27 cellular contexts compared by ENCODE assay signal in genomic region chr4:84856468-84856867, GRCh38.
DNase-seq lines count a peak whose midpoint lies in the region; ATAC-seq and TF ChIP-seq lines count a peak whose summit lies in the region.
"Had no signal": no experiment of that assay in that cellular context is flagged by ENCODE, and none has a peak within 500 bp of the region (broad histone marks: within the 10 kb centered on the region; RNA-seq: fewer than 3 reads in every experiment).

No MANE protein-coding gene starts in this region.

- H3K27me3 ChIP-seq in mesendoderm (ENCODE audit: insufficient read depth, low read length, poor library complexity) (no peaks in the 10 kb centered on the region), spleen (replicated peaks in 1 of 7) (no peaks in the 10 kb centered on the region)
- H3K27me3 ChIP-seq: cardiac muscle cell, heart right ventricle, right lobe of liver, upper lobe of left lung had no signal

- H3K4me2 ChIP-seq in mesendoderm (ENCODE audit: low read length) (no peak overlapping the region), OCI-LY7 (ENCODE audit: low read length) (no peak overlapping the region)

- H2BK120ac ChIP-seq in mesendoderm (ENCODE audit: low read depth, low read length), result no peak overlapping the region

- no peak overlapping the region for H3K9ac ChIP-seq in mesendoderm (ENCODE audit: low read length)

- no peak overlapping the region for H3K56ac ChIP-seq in mesendoderm (ENCODE audit: low read length)

- no peaks in the 10 kb centered on the region for H3K9me2 ChIP-seq in OCI-LY7 (ENCODE audit: insufficient read depth, low read length)

- BruUV-seq in OCI-LY7 (replicated peaks; lab: Mats Ljungman, UMichigan), result no TSS peak

- H2BK15ac ChIP-seq in mesendoderm (replicated peaks; ENCODE audit: low read depth), result no peak overlapping the region

- H4K8ac ChIP-seq in mesendoderm (ENCODE audit: low read depth, low read length), result no peak overlapping the region

- H3K79me1 ChIP-seq in mesendoderm (ENCODE audit: low read length), result peaks cover 4% of the 10 kb centered on the region

- H3K4me3 ChIP-seq in mesendoderm (ENCODE audit: low read length) (no peak overlapping the region), spleen (no peak overlapping the region), OCI-LY7 (ENCODE audit: low read depth, low read length, poor library complexity, severe bottlenecking) (no peak overlapping the region)
- H3K4me3 ChIP-seq: cardiac muscle cell, heart right ventricle, K562, right lobe of liver, upper lobe of left lung had no signal

- no peak overlapping the region for H2BK5ac ChIP-seq in mesendoderm (ENCODE audit: low read length)

- no peaks in the 10 kb centered on the region for H3K9me3 ChIP-seq in spleen
- no peaks in the 10 kb centered on the region for H3K9me3 ChIP-seq in OCI-LY7 (ENCODE audit: low read length)
- H3K9me3 ChIP-seq: heart right ventricle, right lobe of liver, upper lobe of left lung had no signal

- POLR2A ChIA-PET in OCI-LY7 (lab: Charles Lee), result interaction anchor here (0.5 kb wide), 1 partner anchor 786 kb away, joined by 3 read pairs; no protein-coding TSS in a partner anchor

- H3K79me2 ChIP-seq in mesendoderm (ENCODE audit: control insufficient read depth, insufficient read depth, low read length), result peaks cover 3% of the 10 kb centered on the region
- no peaks in the 10 kb centered on the region for H3K79me2 ChIP-seq in OCI-LY7 (ENCODE audit: insufficient read depth, low read depth, low read length)

- CTCF ChIA-PET in OCI-LY7 (lab: Charles Lee; ENCODE audit: unreplicated experiment), result no interaction called here

- H4K5ac ChIP-seq in mesendoderm (ENCODE audit: low read length), result no peak overlapping the region

- no peaks in the 10 kb centered on the region for H3K36me3 ChIP-seq in mesendoderm (ENCODE audit: control insufficient read depth, insufficient read depth, low read length)
- peaks cover 0 to 24% (median 8%) of the 10 kb centered on the region in 6 donors for H3K36me3 ChIP-seq in spleen
- no peaks in the 10 kb centered on the region for H3K36me3 ChIP-seq in OCI-LY7 (ENCODE audit: insufficient read depth, low read length)

- no peak for TF ChIP-seq CTCF in spleen (IDR thresholded peaks at IDR 0.05 in 8 of 11, conservative IDR thresholded peaks at IDR 0.05 in 3 of 11)
- no peak for TF ChIP-seq CTCF in OCI-LY7 (conservative IDR thresholded peaks at IDR 0.05; ENCODE audit: low read length)

- DNase-seq in NCI-H2227 (lab: John Stamatoyannopoulos, UW; ENCODE audit: unreplicated experiment) (peak; percentile 53), cerebellum (ENCODE audit: low spot score) (peak; percentile 60), mesendoderm (peak; percentile 79), substantia nigra (lab: John Stamatoyannopoulos, UW) (peak in 1 of 49 donors; percentile 9), spleen (no peak), OCI-LY7 (ENCODE audit: low spot score) (no peak)
- no peak for DNase-seq in activated CD8-positive, alpha-beta memory T cell treated with anti-CD3 and anti-CD28 coated beads, Interleukin-2, amount 50 U/mL, for 48 hours
- DNase-seq: activated B cell treated with CpG ODN at 0.5 μM for 24 hours; activated CD4-positive, alpha-beta T cell treated with anti-CD3 and anti-CD28 coated beads, Interleukin-2, amount 50 U/mL, for 4 hours; activated CD8-positive, alpha-beta memory T cell treated with anti-CD3 and anti-CD28 coated beads, Interleukin-2, amount 50 U/mL, for 4 hours; CD4-positive, CD25-positive, alpha-beta regulatory T cell; EL; heart right ventricle; HFFc6; mesenchymal stem cell; naive thymus-derived CD8-positive, alpha-beta T cell; NCI-H1436; NCI-H2171; NCI-H82; right lobe of liver; stimulated activated CD4-positive, alpha-beta T cell treated with anti-CD3 and anti-CD28 coated beads, Interleukin-15, amount 100 ng/mL, for 24 hours; T1000; upper lobe of left lung had no signal

- H4K20me1 ChIP-seq in OCI-LY7 (ENCODE audit: insufficient read depth, low read length), result no peaks in the 10 kb centered on the region

- ATAC-seq in GM21529 (IDR thresholded peaks at IDR 0.05; ENCODE audit: unreplicated experiment), result no peak
- ATAC-seq: activated T-helper 17 cell treated with anti-CD3 and anti-CD28 coated beads, Interleukin-2, amount 50 U/mL, for 72 hours; K562; naive thymus-derived CD8-positive, alpha-beta T cell had no signal

- H3K27ac ChIP-seq in mesendoderm (ENCODE audit: low read depth, low read length) (no peak overlapping the region), substantia nigra (ENCODE audit: low read depth, low read length, poor library complexity, severe bottlenecking) (peak overlapping the region; percentile 2), spleen (no peak overlapping the region), OCI-LY7 (ENCODE audit: low read depth, low read length, poor library complexity, severe bottlenecking) (no peak overlapping the region)
- H3K27ac ChIP-seq: cardiac muscle cell, heart right ventricle, right lobe of liver, upper lobe of left lung had no signal

- H2AFZ ChIP-seq in OCI-LY7 (ENCODE audit: low read length), result no peak overlapping the region

- no peak overlapping the region for H3K23ac ChIP-seq in mesendoderm (ENCODE audit: low read length)

- TF ChIP-seq POLR2A in spleen (IDR thresholded peaks at IDR 0.05), result no peak

- intact Hi-C loops in spleen (cut with DNase I; ENCODE audit: low total_unique reads) (no loop called here), OCI-LY7 (cut with micrococcal nuclease; ENCODE audit: unreplicated experiment) (no loop called here)

- H3K4ac ChIP-seq in mesendoderm (ENCODE audit: low read depth, low read length), result no peak overlapping the region

- no peak overlapping the region for H2AK5ac ChIP-seq in mesendoderm (ENCODE audit: low read length)

- no peak overlapping the region for H3K18ac ChIP-seq in mesendoderm (ENCODE audit: low read length)

- H3K4me1 ChIP-seq in mesendoderm (ENCODE audit: control insufficient read depth, low read depth, low read length) (peaks cover 2% of the 10 kb centered on the region), spleen (no peaks in the 10 kb centered on the region), OCI-LY7 (ENCODE audit: insufficient read depth, low read length, poor library complexity, severe bottlenecking) (no peaks in the 10 kb centered on the region)

Comparison
In these comparisons a context has a peak if more than half of its experiments do, and no peak if none do; other contexts are left out.
1. DNase-seq: peak in NCI-H2227 (single experiment), cerebellum (single experiment) and mesendoderm (single experiment); none in activated CD8-positive, alpha-beta memory T cell treated with anti-CD3 and anti-CD28 coated beads, Interleukin-2, amount 50 U/mL, for 48 hours (single experiment), spleen (single experiment) and OCI-LY7 (single experiment).